ENCODE assay signal across 8 cellular contexts in genomic region chr7:152336754-152337368, GRCh38.
A peak's percentile ranks its signal among the peaks of the same experiment; 100 is the strongest.
DNase-seq lines count a peak whose midpoint lies in the region; ATAC-seq and TF ChIP-seq lines count a peak whose summit lies in the region.

No MANE protein-coding gene starts in this region.

- H3K27me3 ChIP-seq in A673 (replicated peaks; ENCODE audit: insufficient read depth, low read depth, low read length, poor library complexity) (no peaks in the 10 kb centered on the region), right cardiac atrium (ENCODE audit: control insufficient read depth, insufficient read depth) (no peaks in the 10 kb centered on the region), gastrocnemius medialis (no peaks in the 10 kb centered on the region)

- BruUV-seq in A673 (replicated peaks; lab: Mats Ljungman, UMichigan) = no TSS peak

- no peaks in the 10 kb centered on the region for H3K9me3 ChIP-seq in A673 (ENCODE audit: low read depth, low read length, poor library complexity, severe bottlenecking)
- H3K9me3 ChIP-seq in right cardiac atrium (ENCODE audit: control insufficient read depth, low read length) = no peaks in the 10 kb centered on the region
- no peaks in the 10 kb centered on the region for H3K9me3 ChIP-seq in gastrocnemius medialis

- in situ Hi-C loops in gastrocnemius medialis (cut with MboI; ENCODE audit: low sequenced_read_pairs in 4 of 4) = loop anchor here (10.0 to 25.0 kb wide), 4 partner anchors 350 to 378 kb away; partner anchors contain the start of gene XRCC2 (in 1 of the 4)

- ATAC-seq in right cardiac atrium = peak; percentile 63 to 66
- peak; percentile 76 to 80 for ATAC-seq in gastrocnemius medialis

- POLR2A ChIA-PET in A673 (lab: Charles Lee; ENCODE audit: low non-redundant PET) = interaction anchor here (0.5 kb wide), 1 partner anchor 94 kb away, joined by 9 read pairs; no protein-coding TSS in a partner anchor

- H3K4me1 ChIP-seq in A673 (ENCODE audit: insufficient read depth, low read length, poor library complexity, severe bottlenecking) (peaks cover 19% of the 10 kb centered on the region), right cardiac atrium (ENCODE audit: control insufficient read depth, insufficient read depth, low read length) (peaks cover 1% of the 10 kb centered on the region), gastrocnemius medialis (peaks cover 49 to 51% of the 10 kb centered on the region in 2 donors)

- no peak overlapping the region for H3K4me3 ChIP-seq in A673 (ENCODE audit: low read depth, low read length, poor library complexity, severe bottlenecking)
- H3K4me3 ChIP-seq in HFF-Myc (replicated peaks; ENCODE audit: low read depth, low read length) = no peak overlapping the region
- no peak overlapping the region for H3K4me3 ChIP-seq in right cardiac atrium (ENCODE audit: low read length)
- peak overlapping the region in 1 of 4 donors; percentile 34 for H3K4me3 ChIP-seq in gastrocnemius medialis

- intact Hi-C loops in A673 (cut with micrococcal nuclease; ENCODE audit: unreplicated experiment) = loop anchor here (2.0 kb wide), 1 partner anchor 370 kb away; no protein-coding TSS in a partner anchor
- intact Hi-C loops in right cardiac atrium (cut with DNase I) = loop anchor here in 1 of 4 donors (5.0 kb wide), 1 partner anchor 370 kb away; no protein-coding TSS in a partner anchor
- intact Hi-C loops in gastrocnemius medialis (cut with DNase I; ENCODE audit: low total_unique reads) = loop anchor here (2.0 kb wide), 2 partner anchors 98 to 370 kb away; no protein-coding TSS in a partner anchor

- no peak for TF ChIP-seq POLR2A in gastrocnemius medialis (IDR thresholded peaks at IDR 0.05)

- 53% methylated on average over 4 of the region's 4 CpGs for WGBS in right cardiac atrium

- DNase-seq in A673 (ENCODE audit: low spot score) (peak; percentile 51), ELR (ENCODE audit: low read depth) (peak; percentile 70), HFF-Myc (ENCODE audit: extremely low read depth, low read depth) (peak; percentile 24), NCI-H1694 treated with DMSO at 0.1 percent for 48 hours (lab: John Stamatoyannopoulos, UW) (peak; percentile 37), right cardiac atrium (no peak), gastrocnemius medialis (peak in 1 of 2 donors; percentile 26), GOT3 (lab: John Stamatoyannopoulos, UW) (no peak)
- peak; percentile 21 to 30 for DNase-seq in activated T-cell treated with anti-CD3 and anti-CD28 coated beads, Interleukin-2, amount 50 U/mL, for 48 hours

- TF ChIP-seq CTCF in A673 (conservative IDR thresholded peaks at IDR 0.05; ENCODE audit: low read depth, low read length) = peak; percentile 69
- peak; percentile 48 for TF ChIP-seq CTCF in HFF-Myc (IDR thresholded peaks at IDR 0.05; ENCODE audit: low read depth, low read length, missing control alignments)
- peak; percentile 29 to 59 (median 56) for TF ChIP-seq CTCF in gastrocnemius medialis (IDR thresholded peaks at IDR 0.05 in 4 of 5, conservative IDR thresholded peaks at IDR 0.05 in 1 of 5)

- H3K36me3 ChIP-seq in A673 (ENCODE audit: insufficient read depth, low read length, poor library complexity, severe bottlenecking) = no peaks in the 10 kb centered on the region
- no peaks in the 10 kb centered on the region for H3K36me3 ChIP-seq in gastrocnemius medialis

- CTCF ChIA-PET in A673 (lab: Charles Lee) = interaction anchor here (0.5 to 1.0 kb wide), 4 partner anchors 287 to 555 kb away, joined by 3 to 5 read pairs (median 3); no protein-coding TSS in a partner anchor

- H3K27ac ChIP-seq in A673 (ENCODE audit: low read depth, low read length, poor library complexity, severe bottlenecking) (no peak overlapping the region), right cardiac atrium (ENCODE audit: low read length) (no peak overlapping the region), gastrocnemius medialis (no peak overlapping the region)

Comparison
In these comparisons a context has a peak if more than half of its experiments do, and no peak if none do; other contexts are left out.
1. DNase-seq: peak in A673 (single experiment), ELR (single experiment), HFF-Myc (single experiment), NCI-H1694 treated with DMSO at 0.1 percent for 48 hours (single experiment) and activated T-cell treated with anti-CD3 and anti-CD28 coated beads, Interleukin-2, amount 50 U/mL, for 48 hours (2 of 2); none in right cardiac atrium (0 of 3) and GOT3 (single experiment).
2. Peak in every context shown above with its lines, with median percentiles within 50 percentile points of each other: CTCF ChIP-seq.